In genomic region chr21:43933680-43934079, GRCh38 we compare ENCODE assay signal across 19 cellular contexts.
DNase-seq lines count a peak whose midpoint lies in the region; ATAC-seq, FAIRE-seq and TF ChIP-seq lines count a peak whose summit lies in the region.
"Had no signal": no experiment of that assay in that cellular context is flagged by ENCODE, and none has a peak within 500 bp of the region (broad histone marks: within the 10 kb centered on the region; RNA-seq: fewer than 3 reads in every experiment).

No MANE protein-coding gene starts in this region.

- H3K9me3 ChIP-seq in kidney (ENCODE audit: control insufficient read depth in 1 of 2, low read length in 2 of 2) (no peaks in the 10 kb centered on the region), transverse colon (no peaks in the 10 kb centered on the region)
- H3K9me3 ChIP-seq: Caco-2 had no signal

- no peak for FAIRE-seq in kidney (lab: Jason Lieb, UNC)
- FAIRE-seq: A204.1, GM12892, GM18507 had no signal

- TF ChIP-seq POLR2A in transverse colon (IDR thresholded peaks at IDR 0.05), result no peak

- H3K36me3 Mint-ChIP-seq in brain, result peaks cover 11% of the 10 kb centered on the region

- H3K27ac ChIP-seq in VCaP, result peak overlapping the region; percentile 99; the same call in 1 of the 2 replicates
- no peak overlapping the region for H3K27ac ChIP-seq in kidney (ENCODE audit: low read depth in 2 of 2, low read length in 2 of 2)
- no peak overlapping the region for H3K27ac ChIP-seq in transverse colon
- H3K27ac ChIP-seq: C4-2B, GM23248, HL-60 had no signal

- H3K4me1 Mint-ChIP-seq in brain, result peaks cover 51% of the 10 kb centered on the region

- in situ Hi-C loops in transverse colon (cut with MboI; ENCODE audit: low pct_ligation_motif_present in 1 of 4, low pct_unique_long_range_greater_than_20kb in 1 of 4, low sequenced_read_pairs in 3 of 4), result loop anchor here in 2 of 4 donors (25.0 kb wide), 2 partner anchors 96 to 121 kb away; no protein-coding TSS in a partner anchor

- ATAC-seq in left colon (no peak), GM21737 (IDR thresholded peaks at IDR 0.05; ENCODE audit: unreplicated experiment) (no peak)

- 80 to 97% methylated on average over 2 to 15 of the region's 15 CpGs for WGBS in transverse colon (ENCODE audit: low coverage in 1 of 2), 2 donors

- no peak overlapping the region for H3K9ac ChIP-seq in kidney (ENCODE audit: low read length in 2 of 2)
- H3K9ac ChIP-seq: GM23248 had no signal

- no peaks in the 10 kb centered on the region for H3K27me3 ChIP-seq in transverse colon

- TF ChIP-seq CTCF in VCaP (conservative IDR thresholded peaks at IDR 0.05) (no peak), brain (conservative IDR thresholded peaks at IDR 0.05) (no peak), kidney (IDR thresholded peaks at IDR 0.05; ENCODE audit: borderline replicate concordance, extremely low read depth, insufficient read depth) (no peak), transverse colon (IDR thresholded peaks at IDR 0.05) (no peak)

- peaks cover 21 to 28% of the 10 kb centered on the region in 2 donors for H3K4me1 ChIP-seq in kidney (ENCODE audit: control insufficient read depth in 1 of 2, insufficient read depth in 1 of 2, low read depth in 1 of 2, low read length in 2 of 2)
- H3K4me1 ChIP-seq in transverse colon, result peaks cover 0 to 11% (median 3%) of the 10 kb centered on the region in 4 donors
- H3K4me1 ChIP-seq: Caco-2 had no signal

- no peak for TF ChIP-seq EP300 in transverse colon (IDR thresholded peaks at IDR 0.05; ENCODE audit: low read depth)

- H3K9me3 Mint-ChIP-seq in brain, result peaks cover 0 to 6% (median 0%) of the 10 kb centered on the region in 5 experiments
- H3K9me3 Mint-ChIP-seq: CD4-positive, alpha-beta T cell had no signal

- H3K36me3 ChIP-seq in kidney (ENCODE audit: control insufficient read depth in 1 of 2, insufficient read depth in 2 of 2, low read length in 2 of 2) (peaks cover 2 to 3% of the 10 kb centered on the region in 2 donors), transverse colon (no peaks in the 10 kb centered on the region)

- DNase-seq in kidney, result peak; percentile 56
- DNase-seq in left colon, result no peak
- no peak for DNase-seq in transverse colon
- DNase-seq: AML-193; Caco-2; CD4-positive, alpha-beta T cell; DMS153; DMS79; GDM1; GM23248; HCEC 1CT had no signal

- no peaks in the 10 kb centered on the region for H3K27me3 Mint-ChIP-seq in brain
- H3K27me3 Mint-ChIP-seq: CD4-positive, alpha-beta T cell had no signal

- H3K27ac Mint-ChIP-seq in brain, result peak overlapping the region in 4 of 5 experiments; percentile 40 to 92 (median 68)
- H3K27ac Mint-ChIP-seq: CD4-positive, alpha-beta T cell had no signal

- intact Hi-C loops in kidney (cut with DNase I) (no loop called here), left colon (cut with DNase I, micrococcal nuclease) (no loop called here), transverse colon (cut with DNase I; ENCODE audit: low total_unique reads) (no loop called here)

- H3K4me3 ChIP-seq in kidney (ENCODE audit: low read length in 2 of 2), result no peak overlapping the region
- H3K4me3 ChIP-seq in transverse colon, result no peak overlapping the region
- H3K4me3 ChIP-seq: GM23248 had no signal

- no peak overlapping the region for H3K4me3 Mint-ChIP-seq in brain
- H3K4me3 Mint-ChIP-seq: CD4-positive, alpha-beta T cell had no signal
